Comparison of ENCODE assay signal across 8 cellular contexts in the genomic region with DNA sequence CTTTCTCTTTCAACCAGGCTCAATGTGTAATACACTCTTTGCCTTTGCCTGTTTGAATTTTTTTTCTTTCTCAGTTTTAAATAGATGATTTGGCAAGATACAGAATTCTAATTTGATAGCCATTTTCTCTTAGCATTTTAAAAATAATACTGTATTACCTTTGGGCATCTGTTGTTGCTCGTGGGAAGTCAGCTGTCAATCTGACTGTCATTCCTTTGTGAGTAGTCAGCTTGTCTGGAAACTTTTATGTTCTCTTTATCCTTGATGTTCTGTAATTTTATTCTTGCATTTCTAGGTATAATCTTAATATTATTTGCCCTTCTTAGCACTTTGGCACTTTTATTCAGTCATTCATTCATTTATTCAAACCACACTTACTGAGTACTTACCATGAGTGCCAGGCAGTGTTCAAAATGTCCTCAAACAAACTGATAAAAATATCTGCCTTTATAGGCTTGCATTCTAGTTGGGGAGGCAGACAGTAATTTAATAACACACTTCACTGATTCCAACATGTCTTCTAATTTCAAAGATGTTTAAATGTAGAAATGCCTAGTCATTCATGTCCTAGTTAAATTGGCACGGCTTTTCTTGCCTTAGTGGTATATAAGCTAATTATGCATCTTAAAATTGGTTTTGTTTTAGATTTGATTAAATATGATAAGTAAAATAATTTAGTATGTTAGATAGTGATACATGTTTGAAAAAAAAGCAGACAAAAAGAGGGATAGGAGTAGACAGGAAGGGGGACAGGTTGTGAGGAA. TPM values are rescaled to one million over a fixed set of nuclear protein-coding genes. Genes with fewer than 3 reads are reported as not detected.
A peak's percentile ranks its signal among the peaks of the same experiment; 100 is the strongest.
DNase-seq lines count a peak whose midpoint lies in the region; ATAC-seq and TF ChIP-seq lines count a peak whose summit lies in the region.
"Had no signal": no experiment of that assay in that cellular context is flagged by ENCODE, and none has a peak within 500 bp of the region (broad histone marks: within the 10 kb centered on the region; RNA-seq: fewer than 3 reads in every experiment).

No MANE protein-coding gene starts in this region.

- peaks cover 20% of the 10 kb centered on the region for H3F3A ChIP-seq in GM23248 (ENCODE audit: insufficient read depth)

- no peaks in the 10 kb centered on the region; the same call in 1 of the 2 replicates for H4K20me1 ChIP-seq in GM23248 (ENCODE audit: insufficient read depth)

- TF ChIP-seq CTCF in RWPE2 (IDR thresholded peaks at IDR 0.05; ENCODE audit: poor library complexity, severe bottlenecking), result no peak
- no peak for TF ChIP-seq CTCF in esophagus muscularis mucosa (IDR thresholded peaks at IDR 0.05)

- H3K36me3 ChIP-seq in GM23248 (ENCODE audit: low read depth) (peaks cover 34% of the 10 kb centered on the region), RWPE2 (ENCODE audit: low read depth) (peaks cover 56% of the 10 kb centered on the region), esophagus muscularis mucosa (peaks cover 8 to 42% (median 16%) of the 10 kb centered on the region in 4 donors)

- peaks cover 87% of the 10 kb centered on the region for H3K79me2 ChIP-seq in GM23248 (ENCODE audit: insufficient read depth)

- ATAC-seq in RWPE2 (ENCODE audit: low read depth) (no peak), HG03354 (IDR thresholded peaks at IDR 0.05; ENCODE audit: poor library complexity, severe bottlenecking, unreplicated experiment) (no peak), GM19351 (IDR thresholded peaks at IDR 0.05; ENCODE audit: unreplicated experiment) (no peak)

- H3K27me3 ChIP-seq in GM23248 (replicated peaks; ENCODE audit: insufficient read depth), result no peaks in the 10 kb centered on the region
- no peaks in the 10 kb centered on the region for H3K27me3 ChIP-seq in RWPE2 (ENCODE audit: insufficient read depth, poor library complexity, severe bottlenecking)
- H3K27me3 ChIP-seq in esophagus muscularis mucosa, result no peaks in the 10 kb centered on the region

- H2AFZ ChIP-seq in GM23248, result no peak overlapping the region

- TF ChIP-seq POLR2A in esophagus muscularis mucosa (IDR thresholded peaks at IDR 0.05; ENCODE audit: low read depth), result no peak

- peak; percentile 6 for DNase-seq in GM23248
- DNase-seq in RWPE2 (ENCODE audit: low spot score), result no peak
- DNase-seq in esophagus muscularis mucosa (ENCODE audit: extremely low spot score), result no peak
- no peak for DNase-seq in skeletal muscle cell (ENCODE audit: low read depth)
- no peak for DNase-seq in activated gamma-delta T cell treated with Interleukin-2 at 50 U/mL for 16 hours
- DNase-seq: activated CD4-positive, alpha-beta T cell treated with anti-CD3 and anti-CD28 coated beads, Interleukin-2, amount 50 U/mL, for 1 hour had no signal

- intact Hi-C loops in esophagus muscularis mucosa (cut with DNase I), result no loop called here

- no peak for TF ChIP-seq EP300 in esophagus muscularis mucosa (IDR thresholded peaks at IDR 0.05)

- H3K27ac ChIP-seq in GM23248, result no peak overlapping the region
- no peak overlapping the region for H3K27ac ChIP-seq in RWPE2 (ENCODE audit: poor library complexity, severe bottlenecking)
- no peak overlapping the region for H3K27ac ChIP-seq in esophagus muscularis mucosa (replicated peaks in 1 of 4)

- H3K4me3 ChIP-seq in GM23248, result peak overlapping the region; percentile 87
- peak overlapping the region; percentile 76 for H3K4me3 ChIP-seq in RWPE2 (ENCODE audit: severe bottlenecking)
- peak overlapping the region; percentile 73 to 89 (median 85) for H3K4me3 ChIP-seq in esophagus muscularis mucosa
- peak overlapping the region; percentile 93 for H3K4me3 ChIP-seq in skeletal muscle cell (ENCODE audit: low read depth, low read length)

- H3K4me2 ChIP-seq in GM23248 (ENCODE audit: unreplicated experiment), result peak overlapping the region; percentile 96

- peak overlapping the region; percentile 97 for H3K9ac ChIP-seq in GM23248

- H3K4me1 ChIP-seq in GM23248 (ENCODE audit: insufficient read depth) (peaks cover 33% of the 10 kb centered on the region), RWPE2 (ENCODE audit: insufficient read depth, poor library complexity, severe bottlenecking) (peaks cover 13% of the 10 kb centered on the region), esophagus muscularis mucosa (peaks cover 36 to 69% (median 53%) of the 10 kb centered on the region in 4 donors)

- 53 to 55% methylated on average over 2 of the region's 2 CpGs for WGBS in GM23248 (ENCODE audit: low coverage in 1 of 2, low lambda C conversion rate in 2 of 2, missing lambda C conversion rate in 2 of 2), 2 experiments
- WGBS in esophagus muscularis mucosa, result 67% methylated on average over 2 of the region's 2 CpGs

- H3K9me3 ChIP-seq in GM23248 (ENCODE audit: low read depth) (no peaks in the 10 kb centered on the region), RWPE2 (ENCODE audit: severe bottlenecking) (no peaks in the 10 kb centered on the region), esophagus muscularis mucosa (no peaks in the 10 kb centered on the region)

- in situ Hi-C loops in GM23248 (cut with MboI), result no loop called here

- no peaks in the 10 kb centered on the region for H3K9me2 ChIP-seq in GM23248 (ENCODE audit: insufficient read depth)

RNA-seq across cellular contexts. Expression of a gene that starts 3.8 kb away (rescaled TPM):
- total RNA-seq in GM23248 (2014; rRNA removed; shearing (Covaris generic)), result 19.3 and 20.1 TPM in 2 replicates
- 9.6 TPM in 2 replicates for polyA plus RNA-seq in GM23248 (2016; fragmentation: Nextera tagmentation; extraction: Ambion mirVana)
- total RNA-seq in esophagus muscularis mucosa, result 10 to 100 TPM; 16.6 to 25.5 (median 23.3) TPM
